26 cellular contexts compared by ENCODE assay signal in the genomic region with DNA sequence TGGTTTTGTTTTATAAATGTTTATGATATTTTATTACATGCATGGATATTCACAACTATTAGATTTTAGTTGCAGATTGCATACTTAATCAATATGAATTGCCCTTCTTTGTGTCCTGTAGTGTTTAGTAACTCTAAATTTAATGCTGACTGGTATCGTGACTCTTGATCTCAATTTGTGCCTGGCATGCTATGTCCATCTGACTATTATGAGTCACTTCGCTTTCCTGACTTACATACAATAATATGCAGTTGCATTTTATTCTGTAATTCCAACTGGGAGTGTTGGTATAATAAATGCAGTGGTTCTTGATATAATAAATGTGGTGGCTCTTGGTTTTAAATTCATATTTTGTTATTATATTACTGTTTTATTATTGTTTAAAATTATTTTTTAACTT.
"Had no signal": no experiment of that assay in that cellular context is flagged by ENCODE, and none has a peak within 500 bp of the region (broad histone marks: within the 10 kb centered on the region; RNA-seq: fewer than 3 reads in every experiment).

No MANE protein-coding gene starts in this region.

- H3K4me3 ChIP-seq: body of pancreas, breast epithelium, PC-9 had no signal

- H3K27me3 ChIP-seq: body of pancreas had no signal

- H3K27me3 Mint-ChIP-seq: activated CD4-positive, alpha-beta T cell treated with anti-CD3 and anti-CD28 coated beads, Interleukin-2, amount 10 ng/mL, durations not matched to agents 24 days and 14 days; activated CD8-positive, alpha-beta T cell treated with anti-CD3 and anti-CD28 coated beads for 36 hours had no signal

- H3K4me1 Mint-ChIP-seq: activated CD4-positive, alpha-beta T cell treated with anti-CD3 and anti-CD28 coated beads, Interleukin-2, amount 10 ng/mL, durations not matched to agents 24 days and 14 days; activated naive CD8-positive, alpha-beta T cell treated with anti-CD3 and anti-CD28 coated beads for 36 hours; activated T-helper 17 cell treated with anti-CD3 and anti-CD28 coated beads, Interleukin-2, amount 50 U/mL, for 72 hours had no signal

- H3K27ac Mint-ChIP-seq: activated CD4-positive, alpha-beta T cell treated with anti-CD3 and anti-CD28 coated beads, Interleukin-2, amount 10 ng/mL, durations not matched to agents 24 days and 14 days; activated CD8-positive, alpha-beta T cell treated with anti-CD3 and anti-CD28 coated beads for 36 hours; activated naive CD8-positive, alpha-beta T cell treated with anti-CD3 and anti-CD28 coated beads for 36 hours; activated T-cell treated with anti-CD3 and anti-CD28 coated beads, Interleukin-2, amount 50 U/mL, for 72 hours; activated T-helper 17 cell treated with anti-CD3 and anti-CD28 coated beads, Interleukin-2, amount 50 U/mL, for 72 hours; T-helper 1 cell treated with Interleukin-12 subunit alpha and Interleukin-12 subunit beta and Interleukin-4 antibody, amounts not matched to agents 30 μg/mL and 1 μg/mL, for 36 hours; T-helper 2 cell treated with Interferon-gamma antibody and Interleukin-4, amounts not matched to agents 5 μg/mL and 100 μg/mL, for 36 hours had no signal

- H3K9me3 Mint-ChIP-seq: activated CD4-positive, alpha-beta T cell treated with anti-CD3 and anti-CD28 coated beads, Interleukin-2, amount 10 ng/mL, durations not matched to agents 24 days and 14 days had no signal

- H3K4me1 ChIP-seq: body of pancreas, breast epithelium had no signal

- H3K9me3 ChIP-seq: body of pancreas had no signal

- ATAC-seq: activated CD8-positive, alpha-beta T cell treated with anti-CD3 and anti-CD28 coated beads for 36 hours; activated T-cell treated with anti-CD3 and anti-CD28 coated beads, Interleukin-2, amount 50 U/mL, for 72 hours; activated T-helper 17 cell treated with anti-CD3 and anti-CD28 coated beads, Interleukin-2, amount 50 U/mL, for 72 hours; body of pancreas; Right ventricle myocardium inferior had no signal

- H3K36me3 Mint-ChIP-seq: activated naive CD8-positive, alpha-beta T cell treated with anti-CD3 and anti-CD28 coated beads for 36 hours had no signal

- H3K36me3 ChIP-seq: breast epithelium had no signal

- H3K9ac ChIP-seq: KMS-11 had no signal

- H3K4me2 ChIP-seq: KMS-11, PC-9 had no signal

- H3K27ac ChIP-seq: body of pancreas, breast epithelium, KMS-11, PC-9, RWPE1 had no signal

- H2AFZ ChIP-seq: PC-9 had no signal

- H3K4me3 Mint-ChIP-seq: activated CD4-positive, alpha-beta T cell treated with anti-CD3 and anti-CD28 coated beads, Interleukin-2, amount 10 ng/mL, durations not matched to agents 24 days and 14 days; activated CD8-positive, alpha-beta T cell treated with anti-CD3 and anti-CD28 coated beads for 36 hours; activated naive CD8-positive, alpha-beta T cell treated with anti-CD3 and anti-CD28 coated beads for 36 hours; activated T-cell treated with anti-CD3 and anti-CD28 coated beads, Interleukin-2, amount 50 U/mL, for 72 hours; activated T-helper 17 cell treated with anti-CD3 and anti-CD28 coated beads, Interleukin-2, amount 50 U/mL, for 72 hours; T-helper 1 cell treated with Interleukin-12 subunit alpha and Interleukin-12 subunit beta and Interleukin-4 antibody, amounts not matched to agents 30 μg/mL and 1 μg/mL, for 36 hours; T-helper 2 cell treated with Interferon-gamma antibody and Interleukin-4, amounts not matched to agents 5 μg/mL and 100 μg/mL, for 36 hours had no signal

- DNase-seq: activated CD4-positive, alpha-beta T cell treated with anti-CD3 and anti-CD28 coated beads, Interleukin-2, amount 10 ng/mL, durations not matched to agents 24 days and 14 days; activated CD4-positive, alpha-beta T cell treated with anti-CD3 and anti-CD28 coated beads, Interleukin-2, amount 50 U/mL, for 4 hours; activated CD8-positive, alpha-beta T cell treated with anti-CD3 and anti-CD28 coated beads for 36 hours; activated effector memory CD4-positive, alpha-beta T cell treated with anti-CD3 and anti-CD28 coated beads, Interleukin-2, amount 50 U/mL, for 16 hours; activated naive CD4-positive, alpha-beta T cell; activated naive CD4-positive, alpha-beta T cell treated with anti-CD3 and anti-CD28 coated beads, Interleukin-2, amount 50 U/mL, for 16 hours; activated naive CD8-positive, alpha-beta T cell treated with anti-CD3 and anti-CD28 coated beads for 36 hours; activated T-cell treated with anti-CD3 and anti-CD28 coated beads, Interleukin-2, amount 50 U/mL, for 1 hour; activated T-cell treated with anti-CD3 and anti-CD28 coated beads, Interleukin-2, amount 50 U/mL, for 72 hours; body of pancreas; NCI-H1105; NCI-H1417 treated with DMSO at 0.1 percent for 48 hours; NCI-H187 treated with DMSO at 0.1 percent for 48 hours; NCI-H510A; NCI-H526; NCI-H748 treated with DMSO at 0.1 percent for 48 hours; NK-92 treated with Interleukin-12 subunit alpha and Interleukin-12 subunit beta, amount 100 ng/mL, for 24 hours; PC-9; SIG-M5 had no signal
